ENCODE assay signal across 9 cellular contexts in the genomic region with DNA sequence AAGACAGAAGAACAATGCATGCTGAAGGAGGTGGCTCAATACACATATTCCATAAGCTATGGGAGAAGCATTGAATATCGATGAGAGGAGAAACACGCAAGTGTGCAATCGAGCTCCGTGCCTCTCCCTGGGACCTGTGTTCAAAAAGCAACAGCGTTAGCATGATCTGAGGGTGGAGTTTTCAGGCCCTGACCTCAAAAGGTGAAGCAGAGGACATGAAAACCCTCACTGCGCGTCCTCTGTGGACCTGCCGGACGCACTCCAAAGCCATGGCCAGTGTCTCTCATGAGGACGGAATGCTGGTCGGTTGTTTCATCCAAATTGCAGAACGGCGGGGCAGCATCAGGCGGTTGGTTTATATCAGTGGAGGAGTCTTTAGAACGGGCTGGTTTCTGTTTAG.
DNase-seq lines count a peak whose midpoint lies in the region; ATAC-seq, FAIRE-seq and TF ChIP-seq lines count a peak whose summit lies in the region.
"Had no signal": no experiment of that assay in that cellular context is flagged by ENCODE, and none has a peak within 500 bp of the region (broad histone marks: within the 10 kb centered on the region; RNA-seq: fewer than 3 reads in every experiment).

No MANE protein-coding gene starts in this region.

- H3K4me3 ChIP-seq in HL-60 (replicated peaks; ENCODE audit: insufficient read depth, low read length) (peak overlapping the region; percentile 20), mononuclear cell (ENCODE audit: low read length) (peak overlapping the region; percentile 18)

- peaks cover 48% of the 10 kb centered on the region for H3K27me3 Mint-ChIP-seq in nephron progenitor cell (ENCODE audit: low read depth, poor library complexity)

- peak overlapping the region; percentile 79 for H3K27ac ChIP-seq in HL-60 (replicated peaks)

- H3K4me1 ChIP-seq in mononuclear cell (ENCODE audit: insufficient read depth, low read length): peaks cover 77% of the 10 kb centered on the region

- no peaks in the 10 kb centered on the region for H3K36me3 Mint-ChIP-seq in nephron progenitor cell (ENCODE audit: low read depth)

- FAIRE-seq in frontal cortex (lab: Jason Lieb, UNC): no peak

- no peak overlapping the region for H3K4me3 Mint-ChIP-seq in nephron progenitor cell
- H3K4me3 Mint-ChIP-seq: nephron had no signal

- ATAC-seq in GM18520 (IDR thresholded peaks at IDR 0.05; ENCODE audit: unreplicated experiment): peak; percentile 1
- ATAC-seq in GM21723 (IDR thresholded peaks at IDR 0.05; ENCODE audit: unreplicated experiment): peak; percentile 7

- no peaks in the 10 kb centered on the region for H3K9me3 ChIP-seq in mononuclear cell (ENCODE audit: low read depth, low read length)

- TF ChIP-seq CTCF in HL-60 (IDR thresholded peaks at IDR 0.05; ENCODE audit: insufficient read depth, low read length) (no peak), nephron progenitor cell (IDR thresholded peaks at IDR 0.05) (no peak)

- H3K4me1 Mint-ChIP-seq in nephron progenitor cell: peaks cover 38% of the 10 kb centered on the region

- H3K27me3 ChIP-seq in HL-60 (ENCODE audit: insufficient read depth, poor library complexity, severe bottlenecking): no peaks in the 10 kb centered on the region
- H3K27me3 ChIP-seq in mononuclear cell (ENCODE audit: insufficient read depth, low read length): no peaks in the 10 kb centered on the region

- no peaks in the 10 kb centered on the region for H3K9me3 Mint-ChIP-seq in nephron progenitor cell
- H3K9me3 Mint-ChIP-seq: nephron had no signal

- DNase-seq in HL-60 (ENCODE audit: low read depth in 1 of 2, low spot score in 1 of 2) (peak in 1 of 2 experiments; percentile 41), frontal cortex (ENCODE audit: low spot score in 2 of 2) (no peak), nephron progenitor cell (no peak), NCI-H345 treated with DMSO at 0.1 percent for 48 hours (lab: John Stamatoyannopoulos, UW; ENCODE audit: unreplicated experiment) (no peak)
- DNase-seq in stimulated activated CD4-positive, alpha-beta T cell treated with anti-CD3 and anti-CD28 coated beads, Interleukin-4, amount 100 ng/mL, for 24 hours: no peak

- no peak overlapping the region for H3K27ac Mint-ChIP-seq in nephron progenitor cell
- H3K27ac Mint-ChIP-seq: nephron had no signal
